ENCODE assay signal across 9 cellular contexts in genomic region chr11:57705432-57705831, GRCh38. TPM values are rescaled to one million over a fixed set of nuclear protein-coding genes. Genes with fewer than 3 reads are reported as not detected.
A peak's percentile ranks its signal among the peaks of the same experiment; 100 is the strongest.
DNase-seq lines count a peak whose midpoint lies in the region; ATAC-seq and TF ChIP-seq lines count a peak whose summit lies in the region.
"Not testable (repeated sequence)": the region's sequence is repeated elsewhere in the genome, so short reads cannot be mapped to it uniquely, and the experiment has no call there.
"Had no signal": no experiment of that assay in that cellular context is flagged by ENCODE, and none has a peak within 500 bp of the region (broad histone marks: within the 10 kb centered on the region; RNA-seq: fewer than 3 reads in every experiment).

No MANE protein-coding gene starts in this region.

- peaks cover 0 to 11% of the 10 kb centered on the region in 2 donors for H3K4me1 ChIP-seq in left lung

- intact Hi-C loops in left lung (cut with DNase I) = not testable (repeated sequence)

- not testable (repeated sequence) for H3K36me3 Mint-ChIP-seq in activated naive CD4-positive, alpha-beta T cell treated with anti-CD3 and anti-CD28 coated beads, Interleukin-2, amount 50 U/mL, for 24 hours
- H3K36me3 Mint-ChIP-seq in effector memory CD8-positive, alpha-beta T cell (ENCODE audit: insufficient read depth) = peaks cover 40% of the 10 kb centered on the region
- peaks cover 48% of the 10 kb centered on the region for H3K36me3 Mint-ChIP-seq in nephron progenitor cell (ENCODE audit: low read depth)

- H3K27me3 ChIP-seq in left lung = not testable (repeated sequence)

- peaks cover 17% of the 10 kb centered on the region for H3K4me1 Mint-ChIP-seq in activated naive CD4-positive, alpha-beta T cell treated with anti-CD3 and anti-CD28 coated beads, Interleukin-2, amount 50 U/mL, for 24 hours
- H3K4me1 Mint-ChIP-seq in effector memory CD8-positive, alpha-beta T cell (ENCODE audit: low read depth in 2 of 2) = peaks cover 0 to 11% of the 10 kb centered on the region in 2 donors
- peaks cover 16% of the 10 kb centered on the region for H3K4me1 Mint-ChIP-seq in nephron progenitor cell

- peaks cover 0 to 67% of the 10 kb centered on the region in 2 donors for H3K36me3 ChIP-seq in left lung

- not testable (repeated sequence) for H3K9me3 Mint-ChIP-seq in activated naive CD4-positive, alpha-beta T cell treated with anti-CD3 and anti-CD28 coated beads, Interleukin-2, amount 50 U/mL, for 24 hours; effector memory CD8-positive, alpha-beta T cell; nephron progenitor cell

- peak; percentile 46 for DNase-seq in HuH-7 (ENCODE audit: low spot score)
- not testable (repeated sequence) for DNase-seq in effector memory CD8-positive, alpha-beta T cell; left lung; nephron progenitor cell

- not testable (repeated sequence) for H3K9me3 ChIP-seq in left lung

- ATAC-seq in effector memory CD8-positive, alpha-beta T cell (replicated peaks) = not testable (repeated sequence)
- ATAC-seq in left lung = peak; percentile 56

- H3K27me3 Mint-ChIP-seq in activated naive CD4-positive, alpha-beta T cell treated with anti-CD3 and anti-CD28 coated beads, Interleukin-2, amount 50 U/mL, for 24 hours; effector memory CD8-positive, alpha-beta T cell; nephron progenitor cell (ENCODE audit: low read depth, poor library complexity): not testable (repeated sequence)

- H3K27ac ChIP-seq in left lung = not testable (repeated sequence)

- H3K4me3 Mint-ChIP-seq in activated naive CD4-positive, alpha-beta T cell treated with anti-CD3 and anti-CD28 coated beads, Interleukin-2, amount 50 U/mL, for 24 hours; effector memory CD8-positive, alpha-beta T cell; nephron progenitor cell: not testable (repeated sequence)

- peak overlapping the region; percentile 51 for H3K27ac Mint-ChIP-seq in activated naive CD4-positive, alpha-beta T cell treated with anti-CD3 and anti-CD28 coated beads, Interleukin-2, amount 50 U/mL, for 24 hours
- H3K27ac Mint-ChIP-seq in effector memory CD8-positive, alpha-beta T cell = peak overlapping the region; percentile 51 to 74
- H3K27ac Mint-ChIP-seq in nephron progenitor cell = peak overlapping the region; percentile 96

- TF ChIP-seq CTCF in left lung (IDR thresholded peaks at IDR 0.05); nephron progenitor cell (IDR thresholded peaks at IDR 0.05): not testable (repeated sequence)

- H3K4me3 ChIP-seq in left lung = not testable (repeated sequence)

RNA-seq across cellular contexts. Expression of gene MED19, which starts 6.6 kb away (rescaled TPM):
- total RNA-seq in left lung = 10 to 100 TPM; 11.0 to 11.8 TPM

RNA-seq across cellular contexts. Expression of gene TMX2, which starts 7.0 kb away (rescaled TPM):
- 10 to 100 TPM; 67.7 to 88.3 TPM for total RNA-seq in left lung

RNA-seq across cellular contexts. Expression of gene SELENOH, which starts 35.9 kb away (rescaled TPM):
- 100 to 1,000 TPM in 1 of 2 donors, 10 to 100 TPM in 1; 94.1 to 108 TPM for total RNA-seq in left lung

RNA-seq across cellular contexts. Expression of gene ZDHHC5, which starts 37.5 kb away (rescaled TPM):
- 10 to 100 TPM; 69.9 to 83.6 TPM for total RNA-seq in left lung

RNA-seq across cellular contexts. Expression of gene BTBD18, which starts 46.2 kb away (rescaled TPM):
- not detected for total RNA-seq in left lung
- total RNA-seq: A673; CD4-positive, alpha-beta memory T cell; CD4-positive, CD25-positive, alpha-beta regulatory T cell; CD8-positive, alpha-beta memory T cell had no signal
